In the genomic region with DNA sequence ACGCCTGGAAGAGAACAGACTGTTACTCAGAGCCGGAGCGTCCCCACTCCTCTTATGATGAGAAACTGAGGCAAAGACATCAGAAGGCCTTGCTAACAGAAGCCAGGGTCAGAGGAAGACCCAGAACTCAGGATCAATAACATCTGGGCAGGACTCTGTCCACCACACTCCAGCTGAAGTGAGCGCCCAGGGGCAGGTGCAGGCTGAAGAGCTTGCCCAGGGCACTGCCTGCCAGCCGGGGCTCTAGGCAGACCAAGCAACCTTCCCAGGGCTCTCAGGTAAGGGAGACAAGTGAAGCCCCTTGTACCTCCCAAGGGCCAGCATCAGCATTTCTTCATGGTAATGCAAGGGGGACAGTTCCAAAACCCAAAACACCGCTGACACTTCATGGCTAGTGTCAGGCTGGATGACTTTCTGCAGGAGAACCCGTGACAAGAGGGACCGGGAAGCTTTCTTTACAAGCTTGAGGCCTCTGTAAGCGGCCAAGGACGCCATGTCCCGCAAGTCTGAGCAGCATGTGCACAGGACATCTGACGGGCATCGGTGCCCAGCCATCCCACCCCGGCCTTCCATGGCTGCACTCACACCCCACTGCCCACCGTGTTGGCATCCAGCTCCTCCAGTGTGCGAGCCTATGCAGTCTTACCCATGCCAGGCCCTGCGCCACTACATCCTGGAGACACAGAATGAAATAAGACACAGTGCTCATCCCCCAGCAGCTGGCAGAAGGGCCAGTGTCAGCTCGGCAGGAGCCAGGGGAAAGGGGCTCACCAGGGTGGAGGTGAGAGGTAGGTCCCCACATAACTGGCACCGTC, we compare ENCODE assay signal across 16 cellular contexts. TPM values are rescaled to one million over a fixed set of nuclear protein-coding genes. Genes with fewer than 3 reads are reported as not detected.
DNase-seq lines count a peak whose midpoint lies in the region; ATAC-seq and TF ChIP-seq lines count a peak whose summit lies in the region.
"Had no signal": no experiment of that assay in that cellular context is flagged by ENCODE, and none has a peak within 500 bp of the region (broad histone marks: within the 10 kb centered on the region; RNA-seq: fewer than 3 reads in every experiment).

No MANE protein-coding gene starts in this region.

- H3K23me2 ChIP-seq in H9 (ENCODE audit: insufficient read length, low read depth, low read length, poor library complexity, severe bottlenecking) = peaks cover 9% of the 10 kb centered on the region

- H3K18ac ChIP-seq in H9 (ENCODE audit: insufficient read length, low read depth, low read length) = no peak overlapping the region

- ATAC-seq in CD4-positive, alpha-beta T cell (ENCODE audit: poor library complexity) = no peak
- ATAC-seq in left lobe of liver (no peak), HG02970 (IDR thresholded peaks at IDR 0.05; ENCODE audit: low FRiP score, unreplicated experiment) (no peak), GM19328 (IDR thresholded peaks at IDR 0.05; ENCODE audit: unreplicated experiment) (no peak)
- ATAC-seq: stimulated activated naive CD8-positive, alpha-beta T cell treated with anti-CD3 and anti-CD28 coated beads, Interleukin-15, Interleukin-2, amounts not matched to agents 100 U/mL and 50 U/mL, for 24 hours had no signal

- no peak overlapping the region for H3K4ac ChIP-seq in H9 (ENCODE audit: low read depth, low read length)

- no peak overlapping the region for H3K4me2 ChIP-seq in H9 (ENCODE audit: insufficient read depth, insufficient read length, low read length)

- H4K5ac ChIP-seq in H9 (ENCODE audit: insufficient read length, low read depth, low read length) = no peak overlapping the region

- CTCF ChIA-PET in CD4-positive, alpha-beta T cell (lab: Charles Lee) = interaction anchor here (0.9 to 8.4 kb wide), 3 partner anchors 14 to 586 kb away, joined by 4 to 62 read pairs (median 5); partner anchors contain the start of gene XXYLT1

- no peak overlapping the region for H3K56ac ChIP-seq in H9 (ENCODE audit: insufficient read length, low read depth, low read length)

- no peak overlapping the region for H3K27ac ChIP-seq in CD4-positive, alpha-beta T cell (ENCODE audit: low read depth, low read length)
- H3K27ac ChIP-seq in H9 (ENCODE audit: insufficient read length, low read depth, low read length) (no peak overlapping the region), rectal smooth muscle tissue (ENCODE audit: low read depth, low read length) (peak overlapping the region; percentile 89)

- no peaks in the 10 kb centered on the region for H4K20me1 ChIP-seq in H9 (ENCODE audit: control insufficient read depth, insufficient read depth, insufficient read length)

- H2BK20ac ChIP-seq in H9 (ENCODE audit: low read depth, low read length, poor library complexity, severe bottlenecking) = no peak overlapping the region

- H3T11ph ChIP-seq in H9 (ENCODE audit: low read length) = no peak overlapping the region

- no CpG with 5 or more reads among the region's 19 CpGs for WGBS in H9 (ENCODE audit: extremely low coverage, insufficient read length, low lambda C conversion rate)

- H3K9ac ChIP-seq in H9 (ENCODE audit: extremely low read depth, insufficient read length, low read length) = no peak overlapping the region
- H3K9ac ChIP-seq in rectal smooth muscle tissue (ENCODE audit: low read length) = no peak overlapping the region

- no peaks in the 10 kb centered on the region for H3K9me3 Mint-ChIP-seq in CD4-positive, alpha-beta T cell
- H3K9me3 Mint-ChIP-seq in H9 = no peaks in the 10 kb centered on the region
- H3K9me3 Mint-ChIP-seq: activated B cell treated with CpG ODN at 0.5 μM for 24 hours had no signal

- peaks cover 6% of the 10 kb centered on the region for H3K4me1 ChIP-seq in H9 (ENCODE audit: insufficient read depth, low read length)
- H3K4me1 ChIP-seq in rectal smooth muscle tissue (ENCODE audit: control insufficient read depth, insufficient read depth, low read length) = peaks cover 25% of the 10 kb centered on the region

- no peaks in the 10 kb centered on the region for H3K9me3 ChIP-seq in CD4-positive, alpha-beta T cell (ENCODE audit: control insufficient read depth, low read length)
- no peaks in the 10 kb centered on the region for H3K9me3 ChIP-seq in H9 (ENCODE audit: control insufficient read depth, low read depth, low read length)

- no peak overlapping the region for H3K4me3 Mint-ChIP-seq in CD4-positive, alpha-beta T cell
- peak overlapping the region in 1 of 2 experiments; percentile 46; a peak in 1 of 5 replicates for H3K4me3 Mint-ChIP-seq in H9
- H3K4me3 Mint-ChIP-seq: activated B cell treated with CpG ODN at 0.5 μM for 24 hours had no signal

- no peaks in the 10 kb centered on the region for H3K79me1 ChIP-seq in H9 (ENCODE audit: insufficient read depth, low read depth, low read length, poor library complexity, severe bottlenecking)

- H3K27ac Mint-ChIP-seq in CD4-positive, alpha-beta T cell = peak overlapping the region; percentile 93
- peak overlapping the region in 2 of 3 experiments; percentile 9 to 32; a peak in 2 of 7 replicates for H3K27ac Mint-ChIP-seq in H9

- no peak for TF ChIP-seq CTCF in CD4-positive, alpha-beta T cell (IDR thresholded peaks at IDR 0.05)
- no peak for TF ChIP-seq CTCF in H9 (conservative IDR thresholded peaks at IDR 0.05)

- H3K27me3 Mint-ChIP-seq in CD4-positive, alpha-beta T cell = no peaks in the 10 kb centered on the region
- H3K27me3 Mint-ChIP-seq in H9 (ENCODE audit: low read depth) = no peaks in the 10 kb centered on the region; the same call in 1 of the 2 replicates
- H3K27me3 Mint-ChIP-seq: activated B cell treated with CpG ODN at 0.5 μM for 24 hours had no signal

- H2AFZ ChIP-seq in H9 (ENCODE audit: low read length) = no peak overlapping the region

- H2BK15ac ChIP-seq in H9 (ENCODE audit: low read depth, low read length) = no peak overlapping the region

- no peak overlapping the region for H2AK5ac ChIP-seq in H9 (ENCODE audit: insufficient read length, low read length)

- no peak overlapping the region for H2BK120ac ChIP-seq in H9 (ENCODE audit: low read depth, low read length, poor library complexity, severe bottlenecking)

- H3K23ac ChIP-seq in H9 (ENCODE audit: insufficient read length, low read depth, low read length) = no peak overlapping the region

- H3K36me3 ChIP-seq in rectal smooth muscle tissue (ENCODE audit: control insufficient read depth, insufficient read depth, low read length) = no peaks in the 10 kb centered on the region

- H3K14ac ChIP-seq in H9 (ENCODE audit: insufficient read depth, low read length) = no peak overlapping the region

- no peak overlapping the region for H4K91ac ChIP-seq in H9 (ENCODE audit: insufficient read length, low read depth, low read length)

- no peak overlapping the region for H3K4me3 ChIP-seq in rectal smooth muscle tissue (ENCODE audit: low read length)

- H3K4me1 Mint-ChIP-seq in CD4-positive, alpha-beta T cell (ENCODE audit: low read depth) = peaks cover 22% of the 10 kb centered on the region
- peaks cover 43 to 62% of the 10 kb centered on the region in 2 experiments for H3K4me1 Mint-ChIP-seq in H9

- no peaks in the 10 kb centered on the region for H3K27me3 ChIP-seq in CD4-positive, alpha-beta T cell (ENCODE audit: control insufficient read depth, insufficient read depth, low read length)
- no peaks in the 10 kb centered on the region for H3K27me3 ChIP-seq in H9 (ENCODE audit: insufficient read depth, low read length)
- no peaks in the 10 kb centered on the region for H3K27me3 ChIP-seq in rectal smooth muscle tissue (ENCODE audit: control insufficient read depth, insufficient read depth, low read length)

- intact Hi-C loops in CD4-positive, alpha-beta T cell (cut with DNase I, micrococcal nuclease) = loop anchor here (5.0 to 10.0 kb wide), 2 partner anchors 112 to 255 kb away; no protein-coding TSS in a partner anchor

- POLR2A ChIA-PET in CD4-positive, alpha-beta T cell (lab: Charles Lee) = interaction anchor here (0.7 to 0.9 kb wide), 2 partner anchors 14 to 32 kb away, joined by 3 to 4 read pairs; partner anchors contain the start of gene XXYLT1

- DNase-seq in CD4-positive, alpha-beta T cell = no peak
- DNase-seq in H9 (no peak), left lobe of liver (ENCODE audit: low spot score) (peak; percentile 36), NCI-H1105 treated with DMSO at 0.1 percent for 48 hours (lab: John Stamatoyannopoulos, UW) (no peak)
- DNase-seq: activated B cell treated with CpG ODN at 0.5 μM for 24 hours; activated gamma-delta T cell treated with Interleukin-2 at 50 U/mL for 16 hours; central memory CD4-positive, alpha-beta T cell; effector CD4-positive, alpha-beta T cell; mammary epithelial cell; NCI-H1417; NCI-H526; SHP77 treated with DMSO at 0.1 percent for 48 hours; stimulated activated naive CD8-positive, alpha-beta T cell treated with anti-CD3 and anti-CD28 coated beads, Interleukin-15, Interleukin-2, amounts not matched to agents 100 U/mL and 50 U/mL, for 24 hours had no signal

- no peak overlapping the region for H2BK5ac ChIP-seq in H9 (ENCODE audit: insufficient read length, low read length)

- H3K36me3 Mint-ChIP-seq in CD4-positive, alpha-beta T cell (ENCODE audit: low read depth) = no peaks in the 10 kb centered on the region
- 0 out of 7 replicates have a peak, but pooled peaks cover 0 to 2% (median 0%) of the 10 kb centered on the region in 3 experiments for H3K36me3 Mint-ChIP-seq in H9 (ENCODE audit: insufficient read depth in 1 of 3, low read depth in 3 of 3)

- no peak overlapping the region for H2BK12ac ChIP-seq in H9 (ENCODE audit: insufficient read length, low read depth, low read length)

- peaks cover 11% of the 10 kb centered on the region; the same call in 1 of the 2 replicates for H3K79me2 ChIP-seq in H9 (ENCODE audit: insufficient read depth, low read length)

- H4K8ac ChIP-seq in H9 (replicated peaks; ENCODE audit: insufficient read length, low read depth, low read length) = no peak overlapping the region

RNA-seq across cellular contexts. Expression of gene XXYLT1, which starts 14.1 kb away (rescaled TPM):
- total RNA-seq in CD4-positive, alpha-beta T cell = 1 to 10 TPM; 3.1 to 3.7 TPM
- total RNA-seq in H9 (2021) = 22.7 and 23.0 TPM in 2 replicates
- total RNA-seq in left lobe of liver = 2.8 TPM
